ENCODE assay signal across 9 cellular contexts in genomic region chr1:67339623-67340343, GRCh38. TPM values are rescaled to one million over a fixed set of nuclear protein-coding genes. Genes with fewer than 3 reads are reported as not detected.
DNase-seq lines count a peak whose midpoint lies in the region; ATAC-seq and TF ChIP-seq lines count a peak whose summit lies in the region.
"Had no signal": no experiment of that assay in that cellular context is flagged by ENCODE, and none has a peak within 500 bp of the region (broad histone marks: within the 10 kb centered on the region; RNA-seq: fewer than 3 reads in every experiment).

No MANE protein-coding gene starts in this region.

- peak overlapping the region; percentile 81 for H3K27ac ChIP-seq in ACC112 (ENCODE audit: low read depth, low read length)

- no peak for TF ChIP-seq CTCF in GM13977 (IDR thresholded peaks at IDR 0.05; ENCODE audit: extremely low read depth, insufficient read depth, missing control alignments)

- H3K4me1 ChIP-seq in ACC112 (ENCODE audit: control insufficient read depth, insufficient read depth, low read length, unreplicated experiment): peaks cover 35% of the 10 kb centered on the region

- CTCF ChIA-PET in activated CD8-positive, alpha-beta T cell treated with anti-CD3 and anti-CD28 coated beads, Interleukin-2, amount 10 ng/mL, durations not matched to agents 7 days and 5 days (lab: Charles Lee): interaction anchor here (0.8 to 2.8 kb wide), 8 partner anchors 16 to 161 kb away, joined by 3 to 26 read pairs (median 5); no protein-coding TSS in a partner anchor

- ATAC-seq in GM19035 (IDR thresholded peaks at IDR 0.05; ENCODE audit: unreplicated experiment) (peak; percentile 32), HG03520 (IDR thresholded peaks at IDR 0.05; ENCODE audit: unreplicated experiment) (peak; percentile 37), HG03280 (IDR thresholded peaks at IDR 0.05; ENCODE audit: unreplicated experiment) (no peak)
- peak; percentile 43 for ATAC-seq in activated CD8-positive, alpha-beta T cell treated with anti-CD3 and anti-CD28 coated beads, Interleukin-2, amount 10 ng/mL, durations not matched to agents 7 days and 5 days

- POLR2A ChIA-PET in activated CD8-positive, alpha-beta T cell treated with anti-CD3 and anti-CD28 coated beads, Interleukin-2, amount 10 ng/mL, durations not matched to agents 7 days and 5 days (lab: Charles Lee): interaction anchor here (0.6 to 1.4 kb wide), 4 partner anchors 32 to 106 kb away, joined by 3 to 7 read pairs (median 4); partner anchors contain the start of genes IL12RB2 and SERBP1

- no peaks in the 10 kb centered on the region for H3K36me3 ChIP-seq in ACC112 (ENCODE audit: insufficient read depth, low read length)

- H3K27ac Mint-ChIP-seq in activated CD8-positive, alpha-beta T cell treated with anti-CD3 and anti-CD28 coated beads, Interleukin-2, amount 10 ng/mL, durations not matched to agents 7 days and 5 days: peak overlapping the region; percentile 69

- no peaks in the 10 kb centered on the region for H3K79me2 ChIP-seq in ACC112 (ENCODE audit: control insufficient read depth, insufficient read depth, low read length, unreplicated experiment)

- peaks cover 58% of the 10 kb centered on the region for H3K36me3 Mint-ChIP-seq in activated CD8-positive, alpha-beta T cell treated with anti-CD3 and anti-CD28 coated beads, Interleukin-2, amount 10 ng/mL, durations not matched to agents 7 days and 5 days (ENCODE audit: low read depth)

- peak overlapping the region; percentile 1 for H3K4me3 Mint-ChIP-seq in activated CD8-positive, alpha-beta T cell treated with anti-CD3 and anti-CD28 coated beads, Interleukin-2, amount 10 ng/mL, durations not matched to agents 7 days and 5 days
- H3K4me3 Mint-ChIP-seq: central memory CD8-positive, alpha-beta T cell had no signal

- H2AFZ ChIP-seq in ACC112 (ENCODE audit: low read length, unreplicated experiment): peak overlapping the region; percentile 47

- H3K9me3 Mint-ChIP-seq in activated CD8-positive, alpha-beta T cell treated with anti-CD3 and anti-CD28 coated beads, Interleukin-2, amount 10 ng/mL, durations not matched to agents 7 days and 5 days (ENCODE audit: insufficient read depth): no peaks in the 10 kb centered on the region
- H3K9me3 Mint-ChIP-seq: central memory CD8-positive, alpha-beta T cell had no signal

- no peaks in the 10 kb centered on the region for H3K27me3 Mint-ChIP-seq in activated CD8-positive, alpha-beta T cell treated with anti-CD3 and anti-CD28 coated beads, Interleukin-2, amount 10 ng/mL, durations not matched to agents 7 days and 5 days (ENCODE audit: low read depth)
- H3K27me3 Mint-ChIP-seq: central memory CD8-positive, alpha-beta T cell had no signal

- H3K4me1 Mint-ChIP-seq in activated CD8-positive, alpha-beta T cell treated with anti-CD3 and anti-CD28 coated beads, Interleukin-2, amount 10 ng/mL, durations not matched to agents 7 days and 5 days (ENCODE audit: low read depth): peaks cover 82% of the 10 kb centered on the region

- in situ Hi-C loops in GM13977 (cut with MboI; ENCODE audit: low pct_unique_long_range_greater_than_20kb, low sequenced_read_pairs, unreplicated experiment): loop anchor here (10.0 kb wide), 1 partner anchor 165 kb away; no protein-coding TSS in a partner anchor

- no peaks in the 10 kb centered on the region for H3K27me3 ChIP-seq in ACC112 (ENCODE audit: insufficient read depth, low read length)

- peak; percentile 50 for DNase-seq in activated CD8-positive, alpha-beta T cell treated with anti-CD3 and anti-CD28 coated beads, Interleukin-2, amount 10 ng/mL, durations not matched to agents 7 days and 5 days
- peak; percentile 72 for DNase-seq in kidney glomerular epithelial cell (lab: John Stamatoyannopoulos, UW)
- no peak for DNase-seq in central memory CD4-positive, alpha-beta T cell
- no peak for DNase-seq in GM13977 (ENCODE audit: low spot score)

- peak overlapping the region; percentile 38 for H3K4me3 ChIP-seq in ACC112 (ENCODE audit: low read depth, low read length)

RNA-seq across cellular contexts. Expression of gene IL12RB2, which starts 32.1 kb away (rescaled TPM):
- 10 to 100 TPM; 17.3 to 19.6 TPM for total RNA-seq in activated CD8-positive, alpha-beta T cell treated with anti-CD3 and anti-CD28 coated beads, Interleukin-2, amount 10 ng/mL, durations not matched to agents 7 days and 5 days

Comparison
In these comparisons a context has a peak if more than half of its experiments do, and no peak if none do; other contexts are left out.
1. DNase-seq: peak in activated CD8-positive, alpha-beta T cell treated with anti-CD3 and anti-CD28 coated beads, Interleukin-2, amount 10 ng/mL, durations not matched to agents 7 days and 5 days (single experiment) and kidney glomerular epithelial cell (single experiment); none in central memory CD4-positive, alpha-beta T cell (single experiment) and GM13977 (single experiment).